In the genomic region with DNA sequence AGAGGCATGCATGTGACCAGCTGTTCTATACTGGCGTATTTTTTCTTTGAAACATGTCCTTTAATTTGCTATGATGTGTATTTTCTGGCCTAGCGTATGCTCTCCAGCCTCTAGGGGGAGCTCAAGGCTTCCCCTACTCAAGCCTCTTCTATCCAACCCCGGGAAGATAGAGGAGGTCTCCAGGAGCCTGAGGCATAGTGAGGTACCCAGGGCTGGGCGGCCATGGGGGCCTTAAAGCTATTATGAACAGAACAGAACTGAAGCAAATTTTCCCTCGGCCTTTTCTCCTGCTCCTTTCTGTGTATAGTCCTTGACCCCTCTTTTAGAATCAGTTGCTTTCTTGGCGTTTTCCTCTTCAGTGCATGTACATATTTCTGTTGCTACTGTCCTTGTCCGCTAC, we compare ENCODE assay signal across 8 cellular contexts.
DNase-seq lines count a peak whose midpoint lies in the region; ATAC-seq and TF ChIP-seq lines count a peak whose summit lies in the region.

No MANE protein-coding gene starts in this region.

- H3K27me3 ChIP-seq in neutrophil, result peaks cover 44% of the 10 kb centered on the region

- DNase-seq in GM12865 (ENCODE audit: low read depth) (peak; percentile 71), M059J (ENCODE audit: low read depth) (peak; percentile 74), SKM-1 (lab: John Stamatoyannopoulos, UW; ENCODE audit: unreplicated experiment) (peak; percentile 22), fibroblast of pulmonary artery (ENCODE audit: low read depth) (peak; percentile 65)

- no peaks in the 10 kb centered on the region for H3K4me1 ChIP-seq in neutrophil (ENCODE audit: control insufficient read depth in 1 of 2, insufficient read depth in 1 of 2, low read depth in 1 of 2, low read length in 1 of 2)

- H3K36me3 ChIP-seq in neutrophil, result no peaks in the 10 kb centered on the region

- no peak overlapping the region for H3K27ac ChIP-seq in 22Rv1
- no peak overlapping the region for H3K27ac ChIP-seq in neutrophil

- TF ChIP-seq CTCF in 22Rv1 (IDR thresholded peaks at IDR 0.05) (peak; percentile 92), GM12865 (IDR thresholded peaks at IDR 0.05; ENCODE audit: insufficient read depth, low read depth, low read length, missing control alignments) (peak; percentile 83), fibroblast of pulmonary artery (IDR thresholded peaks at IDR 0.05; ENCODE audit: low read length, missing control alignments) (peak; percentile 77), neutrophil (IDR thresholded peaks at IDR 0.05) (peak; percentile 56)

- no peaks in the 10 kb centered on the region for H3K9me3 ChIP-seq in neutrophil

- H3K4me3 ChIP-seq in GM12865 (ENCODE audit: low read depth, low read length), result no peak overlapping the region
- no peak overlapping the region for H3K4me3 ChIP-seq in fibroblast of pulmonary artery (replicated peaks; ENCODE audit: low read depth, low read length)
- H3K4me3 ChIP-seq in neutrophil (ENCODE audit: low read depth in 1 of 2, low read length in 1 of 2), result no peak overlapping the region

- no peak for ATAC-seq in GM18907 (IDR thresholded peaks at IDR 0.05; ENCODE audit: unreplicated experiment)
- no peak for ATAC-seq in HG02938 (IDR thresholded peaks at IDR 0.05; ENCODE audit: unreplicated experiment)

Comparison
In these comparisons a context has a peak if more than half of its experiments do, and no peak if none do; other contexts are left out.
1. DNase-seq: peak in every context shown above with its lines; median percentile 74 in M059J; 71 in GM12865; 65 in fibroblast of pulmonary artery; 22 in SKM-1.